In genomic region chr15:68781766-68782588, GRCh38 we compare ENCODE assay signal across 10 cellular contexts. TPM values are rescaled to one million over a fixed set of nuclear protein-coding genes. Genes with fewer than 3 reads are reported as not detected.
A peak's percentile ranks its signal among the peaks of the same experiment; 100 is the strongest.
DNase-seq lines count a peak whose midpoint lies in the region; ATAC-seq and TF ChIP-seq lines count a peak whose summit lies in the region.
"Had no signal": no experiment of that assay in that cellular context is flagged by ENCODE, and none has a peak within 500 bp of the region (broad histone marks: within the 10 kb centered on the region; RNA-seq: fewer than 3 reads in every experiment).

No MANE protein-coding gene starts in this region.

- no peaks in the 10 kb centered on the region for H3F3A ChIP-seq in MM.1S (ENCODE audit: insufficient read depth, low read length)

- H3K79me2 ChIP-seq in MM.1S (ENCODE audit: low read length): peaks cover 33% of the 10 kb centered on the region

- H3K9me3 Mint-ChIP-seq in activated T-cell treated with anti-CD3 and anti-CD28 coated beads, Interleukin-2, amount 50 U/mL, for 24 hours: no peaks in the 10 kb centered on the region
- no peaks in the 10 kb centered on the region for H3K9me3 Mint-ChIP-seq in naive thymus-derived CD8-positive, alpha-beta T cell

- H3K27me3 ChIP-seq in vagina: no peaks in the 10 kb centered on the region
- H3K27me3 ChIP-seq in MM.1S (replicated peaks; ENCODE audit: insufficient read depth, low read length): no peaks in the 10 kb centered on the region

- no peak overlapping the region for H3K4me2 ChIP-seq in MM.1S (ENCODE audit: low read depth, low read length)
- H3K4me2 ChIP-seq: smooth muscle cell had no signal

- peak; percentile 52 for DNase-seq in activated T-cell treated with anti-CD3 and anti-CD28 coated beads, Interleukin-2, amount 50 U/mL, for 24 hours
- no peak for DNase-seq in activated T-cell treated with anti-CD3 and anti-CD28 coated beads for 4 hours
- peak in 4 of 10 donors; percentile 10 to 65 (median 28) for DNase-seq in naive thymus-derived CD8-positive, alpha-beta T cell
- peak; percentile 82 for DNase-seq in vagina (ENCODE audit: extremely low spot score in 2 of 2)
- DNase-seq in MM.1S: no peak
- DNase-seq in midbrain (lab: John Stamatoyannopoulos, UW): no peak
- DNase-seq: NCI-H1694 treated with DMSO at 0.1 percent for 48 hours had no signal

- peak; percentile 51 to 66 for ATAC-seq in naive thymus-derived CD8-positive, alpha-beta T cell
- no peak for ATAC-seq in GM21786 (IDR thresholded peaks at IDR 0.05; ENCODE audit: unreplicated experiment)

- no peaks in the 10 kb centered on the region for H3K9me2 ChIP-seq in MM.1S (replicated peaks; ENCODE audit: insufficient read depth, low read length)

- no peak overlapping the region for H3K4me3 ChIP-seq in vagina
- no peak overlapping the region for H3K4me3 ChIP-seq in MM.1S (ENCODE audit: low read length)
- H3K4me3 ChIP-seq: smooth muscle cell had no signal

- H3K36me3 Mint-ChIP-seq in activated T-cell treated with anti-CD3 and anti-CD28 coated beads, Interleukin-2, amount 50 U/mL, for 24 hours (ENCODE audit: low read depth): peaks cover 98% of the 10 kb centered on the region
- H3K36me3 Mint-ChIP-seq in naive thymus-derived CD8-positive, alpha-beta T cell: peaks cover 0 to 77% (median 6%) of the 10 kb centered on the region in 3 donors

- POLR2A ChIA-PET in naive thymus-derived CD8-positive, alpha-beta T cell (lab: Charles Lee): interaction anchor here (1.3 kb wide), 1 partner anchor 10 kb away, joined by 4 read pairs; no protein-coding TSS in a partner anchor

- peaks cover 45% of the 10 kb centered on the region for H3K4me1 Mint-ChIP-seq in activated T-cell treated with anti-CD3 and anti-CD28 coated beads, Interleukin-2, amount 50 U/mL, for 24 hours (ENCODE audit: low read depth)
- peaks cover 12 to 39% (median 33%) of the 10 kb centered on the region in 4 donors for H3K4me1 Mint-ChIP-seq in naive thymus-derived CD8-positive, alpha-beta T cell

- intact Hi-C loops in vagina (cut with DNase I): no loop called here

- peaks cover 0 to 51% of the 10 kb centered on the region in 2 donors for H3K36me3 ChIP-seq in vagina
- peaks cover 24% of the 10 kb centered on the region for H3K36me3 ChIP-seq in MM.1S (replicated peaks; ENCODE audit: insufficient read depth, low read length)

- no peak overlapping the region for H3K9ac ChIP-seq in MM.1S (ENCODE audit: low read length)

- H3K27ac ChIP-seq in cingulate gyrus (ENCODE audit: low read depth, low read length): peak overlapping the region; percentile 39
- H3K27ac ChIP-seq in vagina: no peak overlapping the region
- H3K27ac ChIP-seq in MM.1S (ENCODE audit: low read length): no peak overlapping the region

- no peak for TF ChIP-seq POLR2A in vagina (IDR thresholded peaks at IDR 0.05)

- no peak for TF ChIP-seq CTCF in vagina (IDR thresholded peaks at IDR 0.05)
- TF ChIP-seq CTCF in MM.1S (IDR thresholded peaks at IDR 0.05; ENCODE audit: low read length): no peak

- H3K27me3 Mint-ChIP-seq in activated T-cell treated with anti-CD3 and anti-CD28 coated beads, Interleukin-2, amount 50 U/mL, for 24 hours: no peaks in the 10 kb centered on the region
- H3K27me3 Mint-ChIP-seq in naive thymus-derived CD8-positive, alpha-beta T cell: no peaks in the 10 kb centered on the region

- H3K4me1 ChIP-seq in vagina: peaks cover 7% of the 10 kb centered on the region
- no peaks in the 10 kb centered on the region for H3K4me1 ChIP-seq in MM.1S (ENCODE audit: low read length)

- H3K4me3 Mint-ChIP-seq in activated T-cell treated with anti-CD3 and anti-CD28 coated beads, Interleukin-2, amount 50 U/mL, for 24 hours: peak overlapping the region; percentile 40
- peak overlapping the region in 6 of 10 donors; percentile 24 to 75 (median 44) for H3K4me3 Mint-ChIP-seq in naive thymus-derived CD8-positive, alpha-beta T cell

- H2AFZ ChIP-seq in MM.1S (ENCODE audit: low read length): no peak overlapping the region

- peak overlapping the region; percentile 86 for H3K27ac Mint-ChIP-seq in activated T-cell treated with anti-CD3 and anti-CD28 coated beads, Interleukin-2, amount 50 U/mL, for 24 hours
- H3K27ac Mint-ChIP-seq in naive thymus-derived CD8-positive, alpha-beta T cell: peak overlapping the region; percentile 70 to 91 (median 87)

- no peaks in the 10 kb centered on the region for H4K20me1 ChIP-seq in MM.1S (ENCODE audit: insufficient read depth, low read length)

- no peaks in the 10 kb centered on the region for H3K9me3 ChIP-seq in vagina
- no peaks in the 10 kb centered on the region for H3K9me3 ChIP-seq in MM.1S (replicated peaks; ENCODE audit: insufficient read depth, low read length)

RNA-seq across cellular contexts. Expression of gene ANP32A, which starts 38.7 kb away (rescaled TPM):
- total RNA-seq in naive thymus-derived CD8-positive, alpha-beta T cell: 100 to 1,000 TPM; 129 to 131 TPM
- polyA plus RNA-seq in naive thymus-derived CD8-positive, alpha-beta T cell: 10 to 100 TPM; 81.3 to 88.1 (median 84.3) TPM
- total RNA-seq in vagina: 55.2 TPM

Comparison
In these comparisons a context has a peak if more than half of its experiments do, and no peak if none do; other contexts are left out.
1. DNase-seq: peak in activated T-cell treated with anti-CD3 and anti-CD28 coated beads, Interleukin-2, amount 50 U/mL, for 24 hours (single experiment) and vagina (2 of 2); none in activated T-cell treated with anti-CD3 and anti-CD28 coated beads for 4 hours (single experiment), MM.1S (single experiment) and midbrain (single experiment).